In the genomic region with DNA sequence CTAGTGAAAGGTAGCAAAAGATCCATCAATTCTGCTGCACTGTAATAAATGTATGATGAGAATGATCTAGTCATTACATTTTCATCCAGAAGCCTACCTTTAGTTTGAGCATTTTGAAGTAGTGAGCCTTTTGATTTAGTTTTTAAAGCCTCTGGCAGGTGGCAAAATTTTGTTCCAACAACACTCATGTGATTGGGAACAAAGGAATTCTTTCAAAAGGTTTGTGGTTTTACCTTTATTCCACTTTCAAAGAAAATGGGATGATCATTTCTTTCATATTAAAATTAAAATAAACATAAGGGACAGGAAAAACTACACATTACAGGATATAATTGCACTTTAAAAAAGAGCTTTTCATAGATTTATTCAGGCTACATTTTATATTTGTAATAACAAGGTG, we compare ENCODE assay signal across 29 cellular contexts.
"Had no signal": no experiment of that assay in that cellular context is flagged by ENCODE, and none has a peak within 500 bp of the region (broad histone marks: within the 10 kb centered on the region; RNA-seq: fewer than 3 reads in every experiment).

No MANE protein-coding gene starts in this region.

- FAIRE-seq: colon, endothelial cell of umbilical vein had no signal

- DNase-seq: activated CD4-positive, alpha-beta memory T cell treated with anti-CD3 and anti-CD28 coated beads for 36 hours; activated CD4-positive, alpha-beta T cell treated with anti-CD3 and anti-CD28 coated beads for 36 hours; activated CD4-positive, alpha-beta T cell treated with anti-CD3 and anti-CD28 coated beads, Interleukin-2, amount 10 ng/mL, durations not matched to agents 24 days and 14 days; activated CD4-positive, CD25-positive, alpha-beta regulatory T cell; activated CD4-positive, CD25-positive, alpha-beta regulatory T cell treated with anti-CD3 and anti-CD28 coated beads, Interleukin-2, amount 50 U/mL, for 72 hours; activated CD8-positive, alpha-beta memory T cell treated with anti-CD3 and anti-CD28 coated beads, Interleukin-2, amount 10 ng/mL, durations not matched to agents 7 days and 5 days; activated CD8-positive, alpha-beta memory T cell treated with anti-CD3 and anti-CD28 coated beads, Interleukin-2, amount 50 U/mL, for 4 hours; activated CD8-positive, alpha-beta T cell treated with anti-CD3 and anti-CD28 coated beads, Interleukin-2, amount 10 ng/mL, durations not matched to agents 7 days and 5 days; activated effector memory CD4-positive, alpha-beta T cell treated with anti-CD3 and anti-CD28 coated beads, Interleukin-2, amount 50 U/mL, for 16 hours; activated naive CD4-positive, alpha-beta T cell treated with anti-CD3 and anti-CD28 coated beads for 36 hours; activated naive CD8-positive, alpha-beta T cell treated with anti-CD3 and anti-CD28 coated beads for 36 hours; activated naive CD8-positive, alpha-beta T cell treated with anti-CD3 and anti-CD28 coated beads, Interleukin-2, amount 50 U/mL, for 24 hours; activated T-cell treated with anti-CD3 and anti-CD28 coated beads, Interleukin-2, amount 50 U/mL, for 1 hour; activated T-cell treated with anti-CD3 and anti-CD28 coated beads, Interleukin-2, amount 50 U/mL, for 48 hours; adrenal gland; amygdala; aorta; body of pancreas; caudate nucleus; cortex of kidney; dermis blood vessel endothelial cell; effector CD4-positive, alpha-beta T cell; effector memory CD8-positive, alpha-beta T cell; esophagus squamous epithelium; foreskin melanocyte; heart right ventricle had no signal

- ATAC-seq: activated CD4-positive, alpha-beta T cell treated with anti-CD3 and anti-CD28 coated beads for 36 hours; activated CD8-positive, alpha-beta memory T cell treated with anti-CD3 and anti-CD28 coated beads, Interleukin-2, amount 10 ng/mL, durations not matched to agents 7 days and 5 days; activated CD8-positive, alpha-beta T cell treated with anti-CD3 and anti-CD28 coated beads, Interleukin-2, amount 10 ng/mL, durations not matched to agents 7 days and 5 days; activated naive CD8-positive, alpha-beta T cell treated with anti-CD3 and anti-CD28 coated beads, Interleukin-2, amount 50 U/mL, for 24 hours; body of pancreas; effector memory CD8-positive, alpha-beta T cell; gastroesophageal sphincter; heart right ventricle had no signal
